In the genomic region with DNA sequence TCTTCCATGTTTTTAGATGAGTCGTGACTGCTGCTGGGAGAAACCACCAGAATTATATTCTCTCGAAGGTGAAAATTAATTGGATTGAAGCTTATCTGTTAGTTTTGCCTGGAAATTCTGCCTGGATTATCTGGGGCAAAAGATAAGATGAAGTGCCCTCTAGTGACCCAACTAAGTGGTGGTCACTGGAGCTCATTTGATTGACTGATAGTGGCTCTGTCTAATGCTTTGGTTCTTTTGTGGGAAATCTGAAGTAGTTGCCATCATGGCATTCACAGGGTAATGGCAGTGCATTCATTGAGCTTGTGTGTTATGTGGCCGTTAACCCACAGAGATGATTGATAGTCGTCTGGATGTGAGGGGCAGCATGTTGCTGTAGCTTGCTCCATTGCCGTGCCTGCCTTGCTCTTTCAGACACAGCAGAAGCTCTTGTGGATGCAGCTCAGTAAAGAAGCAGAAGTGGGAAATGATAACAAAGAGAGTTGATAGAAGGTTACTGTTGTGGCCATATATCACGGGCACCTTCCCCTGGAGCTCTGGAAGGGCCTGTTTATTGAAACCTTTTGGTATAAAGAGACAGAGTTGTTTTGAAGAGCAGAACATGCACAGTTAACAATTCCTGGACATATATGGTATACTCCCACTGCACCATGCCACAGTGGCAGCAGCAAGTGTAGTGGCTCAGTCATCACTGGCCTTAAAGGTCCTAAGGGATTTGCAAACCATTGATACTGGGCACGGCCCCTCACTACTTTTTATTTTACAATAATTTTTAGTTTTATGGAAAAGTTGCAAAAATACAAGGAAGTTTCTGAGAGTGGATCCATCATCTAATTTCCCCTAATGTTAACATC, we compare ENCODE assay signal across 10 cellular contexts. TPM values are rescaled to one million over a fixed set of nuclear protein-coding genes. Genes with fewer than 3 reads are reported as not detected.
DNase-seq lines count a peak whose midpoint lies in the region; ATAC-seq and TF ChIP-seq lines count a peak whose summit lies in the region.
"Had no signal": no experiment of that assay in that cellular context is flagged by ENCODE, and none has a peak within 500 bp of the region (broad histone marks: within the 10 kb centered on the region; RNA-seq: fewer than 3 reads in every experiment).

No MANE protein-coding gene starts in this region.

- H3K4me3 ChIP-seq in Peyer's patch: no peak overlapping the region
- H3K4me3 ChIP-seq: esophagus muscularis mucosa had no signal

- H3K36me3 Mint-ChIP-seq in endothelial cell (ENCODE audit: low read depth, unreplicated experiment) (no peaks in the 10 kb centered on the region), glutamatergic neuron (ENCODE audit: unreplicated experiment) (no peaks in the 10 kb centered on the region)
- no peaks in the 10 kb centered on the region for H3K36me3 Mint-ChIP-seq in activated CD4-positive, alpha-beta memory T cell treated with anti-CD3 and anti-CD28 coated beads for 36 hours

- intact Hi-C loops in activated CD4-positive, alpha-beta memory T cell treated with anti-CD3 and anti-CD28 coated beads for 36 hours (cut with micrococcal nuclease): loop anchor here (1.0 kb wide), 1 partner anchor 168 kb away; no protein-coding TSS in a partner anchor

- POLR2A ChIA-PET in GM10248 (lab: Yijun Ruan, JAX): no interaction called here
- POLR2A ChIA-PET in activated CD4-positive, alpha-beta memory T cell treated with anti-CD3 and anti-CD28 coated beads for 36 hours (lab: Charles Lee): no interaction called here

- H3K27me3 ChIP-seq in Peyer's patch: no peaks in the 10 kb centered on the region
- H3K27me3 ChIP-seq: esophagus muscularis mucosa had no signal

- H3K27ac ChIP-seq in Peyer's patch: no peak overlapping the region
- H3K27ac ChIP-seq: esophagus muscularis mucosa had no signal

- H3K9me3 Mint-ChIP-seq in endothelial cell (ENCODE audit: unreplicated experiment): no peaks in the 10 kb centered on the region
- no peaks in the 10 kb centered on the region for H3K9me3 Mint-ChIP-seq in glutamatergic neuron (ENCODE audit: unreplicated experiment)
- H3K9me3 Mint-ChIP-seq in activated CD4-positive, alpha-beta memory T cell treated with anti-CD3 and anti-CD28 coated beads for 36 hours: no peaks in the 10 kb centered on the region

- H3K27me3 Mint-ChIP-seq in endothelial cell (ENCODE audit: unreplicated experiment) (peaks cover 2% of the 10 kb centered on the region), glutamatergic neuron (ENCODE audit: unreplicated experiment) (no peaks in the 10 kb centered on the region)
- no peaks in the 10 kb centered on the region for H3K27me3 Mint-ChIP-seq in activated CD4-positive, alpha-beta memory T cell treated with anti-CD3 and anti-CD28 coated beads for 36 hours

- no peak for TF ChIP-seq POLR2A in Peyer's patch (IDR thresholded peaks at IDR 0.05)

- H3K4me3 Mint-ChIP-seq in endothelial cell (ENCODE audit: unreplicated experiment) (no peak overlapping the region), glutamatergic neuron (ENCODE audit: unreplicated experiment) (no peak overlapping the region)
- no peak overlapping the region for H3K4me3 Mint-ChIP-seq in activated CD4-positive, alpha-beta memory T cell treated with anti-CD3 and anti-CD28 coated beads for 36 hours

- H3K4me1 Mint-ChIP-seq in endothelial cell (ENCODE audit: unreplicated experiment) (peaks cover 4% of the 10 kb centered on the region), glutamatergic neuron (ENCODE audit: low read depth, unreplicated experiment) (peaks cover 9% of the 10 kb centered on the region)
- H3K4me1 Mint-ChIP-seq in activated CD4-positive, alpha-beta memory T cell treated with anti-CD3 and anti-CD28 coated beads for 36 hours (ENCODE audit: low read depth): no peaks in the 10 kb centered on the region

- H3K9me3 ChIP-seq in Peyer's patch: no peaks in the 10 kb centered on the region
- H3K9me3 ChIP-seq: esophagus muscularis mucosa had no signal

- no peak for DNase-seq in GM10248 (ENCODE audit: extremely low spot score)
- DNase-seq in NCI-H69 (lab: John Stamatoyannopoulos, UW): peak; percentile 30
- peak; percentile 6 for DNase-seq in endothelial cell (ENCODE audit: low spot score)
- DNase-seq in occipital lobe (lab: John Stamatoyannopoulos, UW): peak; percentile 4
- DNase-seq in glutamatergic neuron: no peak
- no peak for DNase-seq in Peyer's patch
- DNase-seq in activated CD4-positive, alpha-beta memory T cell treated with anti-CD3 and anti-CD28 coated beads for 36 hours: no peak
- DNase-seq: GOT3 had no signal

- TF ChIP-seq CTCF in GM10248 (IDR thresholded peaks at IDR 0.05; ENCODE audit: control extremely low read depth, extremely low read depth, low read depth, missing control alignments) (peak; percentile 42), endothelial cell (IDR thresholded peaks at IDR 0.05; ENCODE audit: unreplicated experiment) (peak; percentile 30), glutamatergic neuron (IDR thresholded peaks at IDR 0.05; ENCODE audit: partially characterized antibody, unreplicated experiment) (no peak), Peyer's patch (IDR thresholded peaks at IDR 0.05) (peak in 3 of 6 experiments; percentile 38 to 54 (median 41))

- ATAC-seq in GM21825 (IDR thresholded peaks at IDR 0.05; ENCODE audit: unreplicated experiment): no peak

- H3K4me1 ChIP-seq in Peyer's patch: no peaks in the 10 kb centered on the region

- no peak overlapping the region for H3K27ac Mint-ChIP-seq in endothelial cell (ENCODE audit: unreplicated experiment)
- no peak overlapping the region for H3K27ac Mint-ChIP-seq in glutamatergic neuron (ENCODE audit: unreplicated experiment)
- H3K27ac Mint-ChIP-seq in activated CD4-positive, alpha-beta memory T cell treated with anti-CD3 and anti-CD28 coated beads for 36 hours: no peak overlapping the region

- CTCF ChIA-PET in GM10248 (lab: Yijun Ruan, JAX): interaction anchor here (0.7 to 1.4 kb wide), 4 partner anchors 10 to 168 kb away, joined by 3 to 4 read pairs (median 3); no protein-coding TSS in a partner anchor
- CTCF ChIA-PET in activated CD4-positive, alpha-beta memory T cell treated with anti-CD3 and anti-CD28 coated beads for 36 hours (lab: Charles Lee): interaction anchor here (0.8 to 1.8 kb wide), 4 partner anchors 31 to 168 kb away, joined by 3 to 23 read pairs (median 4); no protein-coding TSS in a partner anchor

- peaks cover 0 to 3% (median 0%) of the 10 kb centered on the region in 3 donors for H3K36me3 ChIP-seq in Peyer's patch
- H3K36me3 ChIP-seq: esophagus muscularis mucosa had no signal

RNA-seq across cellular contexts. Expression of a gene that starts 42.0 kb away (rescaled TPM):
- total RNA-seq in endothelial cell (ENCODE audit: unreplicated experiment) (19.4 TPM), occipital lobe (372 TPM), glutamatergic neuron (ENCODE audit: unreplicated experiment) (54.9 TPM), Peyer's patch (100 to 1,000 TPM in 3 of 4 donors, 1 to 10 TPM in 1; 5.0 to 198 (median 106) TPM)
- under 1 TPM; 0.29 to 0.75 TPM for total RNA-seq in activated CD4-positive, alpha-beta memory T cell treated with anti-CD3 and anti-CD28 coated beads for 36 hours

RNA-seq across cellular contexts. Expression of a gene that starts 57.9 kb away (rescaled TPM):
- total RNA-seq in endothelial cell (ENCODE audit: unreplicated experiment): 18.5 TPM
- total RNA-seq in occipital lobe: 25.6 TPM
- total RNA-seq in glutamatergic neuron (ENCODE audit: unreplicated experiment): 23.3 TPM
- total RNA-seq in Peyer's patch: 10 to 100 TPM in 3 of 4 donors, 1 to 10 TPM in 1; 9.9 to 16.5 (median 14.9) TPM
- total RNA-seq in activated CD4-positive, alpha-beta memory T cell treated with anti-CD3 and anti-CD28 coated beads for 36 hours: 10 to 100 TPM; 43.4 to 44.1 TPM

Comparison
In these comparisons a context has a peak if more than half of its experiments do, and no peak if none do; other contexts are left out.
1. DNase-seq: peak in NCI-H69 (single experiment), endothelial cell (single experiment) and occipital lobe (single experiment); none in GM10248 (single experiment), glutamatergic neuron (single experiment), Peyer's patch (0 of 3) and activated CD4-positive, alpha-beta memory T cell treated with anti-CD3 and anti-CD28 coated beads for 36 hours (single experiment).